ENCODE assay signal across 1 cellular context in genomic region chr11:15830730-15831443, GRCh38.
TF ChIP-seq lines count a peak whose summit lies in the region.

No MANE protein-coding gene starts in this region.

TF ChIP-seq in GM23338, 12 proteins besides CTCF, POLR2A, EP300 and RAD21 (continued from another document):
- TF ChIP-seq, protein P1, sequence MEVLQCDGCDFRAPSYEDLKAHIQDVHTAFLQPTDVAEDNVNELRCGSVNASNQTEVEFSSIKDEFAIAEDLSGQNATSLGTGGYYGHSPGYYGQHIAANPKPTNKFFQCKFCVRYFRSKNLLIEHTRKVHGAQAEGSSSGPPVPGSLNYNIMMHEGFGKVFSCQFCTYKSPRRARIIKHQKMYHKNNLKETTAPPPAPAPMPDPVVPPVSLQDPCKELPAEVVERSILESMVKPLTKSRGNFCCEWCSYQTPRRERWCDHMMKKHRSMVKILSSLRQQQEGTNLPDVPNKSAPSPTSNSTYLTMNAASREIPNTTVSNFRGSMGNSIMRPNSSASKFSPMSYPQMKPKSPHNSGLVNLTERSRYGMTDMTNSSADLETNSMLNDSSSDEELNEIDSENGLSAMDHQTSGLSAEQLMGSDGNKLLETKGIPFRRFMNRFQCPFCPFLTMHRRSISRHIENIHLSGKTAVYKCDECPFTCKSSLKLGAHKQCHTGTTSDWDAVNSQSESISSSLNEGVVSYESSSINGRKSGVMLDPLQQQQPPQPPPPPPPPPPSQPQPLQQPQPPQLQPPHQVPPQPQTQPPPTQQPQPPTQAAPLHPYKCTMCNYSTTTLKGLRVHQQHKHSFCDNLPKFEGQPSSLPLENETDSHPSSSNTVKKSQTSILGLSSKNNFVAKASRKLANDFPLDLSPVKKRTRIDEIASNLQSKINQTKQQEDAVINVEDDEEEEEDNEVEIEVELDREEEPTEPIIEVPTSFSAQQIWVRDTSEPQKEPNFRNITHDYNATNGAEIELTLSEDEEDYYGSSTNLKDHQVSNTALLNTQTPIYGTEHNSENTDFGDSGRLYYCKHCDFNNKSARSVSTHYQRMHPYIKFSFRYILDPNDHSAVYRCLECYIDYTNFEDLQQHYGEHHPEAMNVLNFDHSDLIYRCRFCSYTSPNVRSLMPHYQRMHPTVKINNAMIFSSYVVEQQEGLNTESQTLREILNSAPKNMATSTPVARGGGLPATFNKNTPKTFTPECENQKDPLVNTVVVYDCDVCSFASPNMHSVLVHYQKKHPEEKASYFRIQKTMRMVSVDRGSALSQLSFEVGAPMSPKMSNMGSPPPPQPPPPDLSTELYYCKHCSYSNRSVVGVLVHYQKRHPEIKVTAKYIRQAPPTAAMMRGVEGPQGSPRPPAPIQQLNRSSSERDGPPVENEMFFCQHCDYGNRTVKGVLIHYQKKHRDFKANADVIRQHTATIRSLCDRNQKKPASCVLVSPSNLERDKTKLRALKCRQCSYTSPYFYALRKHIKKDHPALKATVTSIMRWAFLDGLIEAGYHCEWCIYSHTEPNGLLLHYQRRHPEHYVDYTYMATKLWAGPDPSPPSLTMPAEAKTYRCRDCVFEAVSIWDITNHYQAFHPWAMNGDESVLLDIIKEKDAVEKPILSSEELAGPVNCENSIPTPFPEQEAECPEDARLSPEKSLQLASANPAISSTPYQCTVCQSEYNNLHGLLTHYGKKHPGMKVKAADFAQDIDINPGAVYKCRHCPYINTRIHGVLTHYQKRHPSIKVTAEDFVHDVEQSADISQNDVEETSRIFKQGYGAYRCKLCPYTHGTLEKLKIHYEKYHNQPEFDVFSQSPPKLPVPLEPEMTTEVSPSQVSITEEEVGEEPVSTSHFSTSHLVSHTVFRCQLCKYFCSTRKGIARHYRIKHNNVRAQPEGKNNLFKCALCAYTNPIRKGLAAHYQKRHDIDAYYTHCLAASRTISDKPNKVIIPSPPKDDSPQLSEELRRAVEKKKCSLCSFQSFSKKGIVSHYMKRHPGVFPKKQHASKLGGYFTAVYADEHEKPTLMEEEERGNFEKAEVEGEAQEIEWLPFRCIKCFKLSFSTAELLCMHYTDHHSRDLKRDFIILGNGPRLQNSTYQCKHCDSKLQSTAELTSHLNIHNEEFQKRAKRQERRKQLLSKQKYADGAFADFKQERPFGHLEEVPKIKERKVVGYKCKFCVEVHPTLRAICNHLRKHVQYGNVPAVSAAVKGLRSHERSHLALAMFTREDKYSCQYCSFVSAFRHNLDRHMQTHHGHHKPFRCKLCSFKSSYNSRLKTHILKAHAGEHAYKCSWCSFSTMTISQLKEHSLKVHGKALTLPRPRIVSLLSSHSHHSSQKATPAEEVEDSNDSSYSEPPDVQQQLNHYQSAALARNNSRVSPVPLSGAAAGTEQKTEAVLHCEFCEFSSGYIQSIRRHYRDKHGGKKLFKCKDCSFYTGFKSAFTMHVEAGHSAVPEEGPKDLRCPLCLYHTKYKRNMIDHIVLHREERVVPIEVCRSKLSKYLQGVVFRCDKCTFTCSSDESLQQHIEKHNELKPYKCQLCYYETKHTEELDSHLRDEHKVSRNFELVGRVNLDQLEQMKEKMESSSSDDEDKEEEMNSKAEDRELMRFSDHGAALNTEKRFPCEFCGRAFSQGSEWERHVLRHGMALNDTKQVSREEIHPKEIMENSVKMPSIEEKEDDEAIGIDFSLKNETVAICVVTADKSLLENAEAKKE (CRISPR knock-in tag; IDR thresholded peaks at IDR 0.05), result no peak
- TF ChIP-seq JUNB (IDR thresholded peaks at IDR 0.05; ENCODE audit: unreplicated experiment) (no peak), EZH2 (IDR thresholded peaks at IDR 0.05; ENCODE audit: low read depth, unreplicated experiment) (no peak)
